In genomic region chr12:124595444-124595843, GRCh38 we compare ENCODE assay signal across 16 cellular contexts.
"Had no signal": no experiment of that assay in that cellular context is flagged by ENCODE, and none has a peak within 500 bp of the region (broad histone marks: within the 10 kb centered on the region; RNA-seq: fewer than 3 reads in every experiment).

No MANE protein-coding gene starts in this region.

- H3K27me3 ChIP-seq: colonic mucosa, esophagus squamous epithelium, stomach had no signal

- H3K27ac ChIP-seq: colonic mucosa, esophagus squamous epithelium, stomach had no signal

- H3K4me3 ChIP-seq: colonic mucosa, esophagus squamous epithelium, stomach had no signal

- DNase-seq: colonic mucosa; dermis blood vessel endothelial cell; esophagus squamous epithelium; foreskin fibroblast; hippocampal formation; kidney glomerular epithelial cell; mammary epithelial cell; naive thymus-derived CD4-positive, alpha-beta T cell; nephron progenitor cell; stimulated activated CD4-positive, alpha-beta T cell treated with anti-CD3 and anti-CD28 coated beads, Interleukin-2, amount 100 ng/mL, for 24 hours; stimulated activated CD4-positive, alpha-beta T cell treated with anti-CD3 and anti-CD28 coated beads, Interleukin-4, amount 100 ng/mL, for 4 hours; stimulated activated naive CD4-positive, alpha-beta T cell; stomach; substantia nigra; trophoblast cell had no signal

- H3K27ac Mint-ChIP-seq: nephron progenitor cell had no signal

- H3K9me3 ChIP-seq: colonic mucosa, esophagus squamous epithelium, stomach had no signal

- ATAC-seq: naive thymus-derived CD4-positive, alpha-beta T cell; sciatic nerve had no signal

- H3K4me3 Mint-ChIP-seq: naive thymus-derived CD4-positive, alpha-beta T cell; nephron progenitor cell had no signal
